ENCODE assay signal across 9 cellular contexts in genomic region chr9:38087934-38088925, GRCh38. TPM values are rescaled to one million over a fixed set of nuclear protein-coding genes. Genes with fewer than 3 reads are reported as not detected.
DNase-seq lines count a peak whose midpoint lies in the region; ATAC-seq and TF ChIP-seq lines count a peak whose summit lies in the region.
"Had no signal": no experiment of that assay in that cellular context is flagged by ENCODE, and none has a peak within 500 bp of the region (broad histone marks: within the 10 kb centered on the region; RNA-seq: fewer than 3 reads in every experiment).

No MANE protein-coding gene starts in this region.

- ATAC-seq in GM19452 (IDR thresholded peaks at IDR 0.05; ENCODE audit: unreplicated experiment) (peak; percentile 56), mucosa of descending colon (peak; percentile 91), GM18861 (IDR thresholded peaks at IDR 0.05; ENCODE audit: unreplicated experiment) (no peak)

- H3K4me3 ChIP-seq in NB4 (ENCODE audit: low read depth, low read length) (no peak overlapping the region), mucosa of descending colon (no peak overlapping the region)
- H3K4me3 ChIP-seq: SK-N-MC had no signal

- H3K9me3 ChIP-seq in mucosa of descending colon: no peaks in the 10 kb centered on the region

- TF ChIP-seq CTCF in NB4 (IDR thresholded peaks at IDR 0.05; ENCODE audit: low read depth, low read length): peak; percentile 79
- peak; percentile 97 for TF ChIP-seq CTCF in mucosa of descending colon (IDR thresholded peaks at IDR 0.05)

- intact Hi-C loops in mucosa of descending colon (cut with DNase I, micrococcal nuclease): loop anchor here in 1 of 2 donors (10.0 kb wide), 1 partner anchor 173 kb away; no protein-coding TSS in a partner anchor

- H3K36me3 ChIP-seq in mucosa of descending colon (ENCODE audit: low read depth): no peaks in the 10 kb centered on the region

- DNase-seq in CMK (ENCODE audit: low read depth): peak; percentile 26
- peak; percentile 37 for DNase-seq in NB4 (ENCODE audit: low read depth)
- DNase-seq in activated CD4-positive, alpha-beta T cell treated with anti-CD3 and anti-CD28 coated beads, Interleukin-2, amount 50 U/mL, for 4 hours: peak; percentile 59 to 65
- peak; percentile 63 for DNase-seq in effector CD4-positive, alpha-beta T cell
- DNase-seq in mucosa of descending colon: peak; percentile 66 to 86 (median 86)
- peak; percentile 30 to 41 for DNase-seq in stimulated activated CD8-positive, alpha-beta memory T cell treated with anti-CD3 and anti-CD28 coated beads, Interleukin-7, amount 100 ng/mL, for 4 hours (ENCODE audit: low read depth in 2 of 2)

- TF ChIP-seq POLR2A in NB4 (IDR thresholded peaks at IDR 0.05; ENCODE audit: extremely low read depth, insufficient read length): no peak

- no peaks in the 10 kb centered on the region for H3K4me1 ChIP-seq in mucosa of descending colon (ENCODE audit: low read depth)

RNA-seq across cellular contexts. Expression of gene SHB, which starts 19.2 kb away (rescaled TPM):
- 10 to 100 TPM; 20.3 to 23.9 (median 20.6) TPM for total RNA-seq in mucosa of descending colon

Comparison
In these comparisons a context has a peak if more than half of its experiments do, and no peak if none do; other contexts are left out.
1. DNase-seq: peak in every context shown above with its lines; median percentile 86 in mucosa of descending colon; 63 in effector CD4-positive, alpha-beta T cell; 62 in activated CD4-positive, alpha-beta T cell treated with anti-CD3 and anti-CD28 coated beads, Interleukin-2, amount 50 U/mL, for 4 hours; 37 in NB4; 36 in stimulated activated CD8-positive, alpha-beta memory T cell treated with anti-CD3 and anti-CD28 coated beads, Interleukin-7, amount 100 ng/mL, for 4 hours; 26 in CMK.